In genomic region chr10:32139223-32140073, GRCh38 we compare ENCODE assay signal across 9 cellular contexts.
A peak's percentile ranks its signal among the peaks of the same experiment; 100 is the strongest.
DNase-seq lines count a peak whose midpoint lies in the region; ATAC-seq, FAIRE-seq and TF ChIP-seq lines count a peak whose summit lies in the region.
"Had no signal": no experiment of that assay in that cellular context is flagged by ENCODE, and none has a peak within 500 bp of the region (broad histone marks: within the 10 kb centered on the region; RNA-seq: fewer than 3 reads in every experiment).

No MANE protein-coding gene starts in this region.

- H2AFZ ChIP-seq in parathyroid adenoma = peak overlapping the region; percentile 65

- no peaks in the 10 kb centered on the region for H3K9me3 ChIP-seq in parathyroid adenoma (ENCODE audit: control insufficient read depth, low read length)

- DNase-seq in Ammon's horn (ENCODE audit: low spot score) (peak; percentile 48), HTR-8/SVneo (ENCODE audit: insufficient read length, low spot score) (peak; percentile 95), UCSD-AML1 (lab: John Stamatoyannopoulos, UW; ENCODE audit: unreplicated experiment) (peak; percentile 79), Right ventricle myocardium inferior (ENCODE audit: missing footprints) (peak; percentile 87), NK-92 (lab: John Stamatoyannopoulos, UW; ENCODE audit: unreplicated experiment) (no peak), germinal center (ENCODE audit: low spot score) (no peak), NCI-H774 (lab: John Stamatoyannopoulos, UW) (no peak)

- H3K36me3 ChIP-seq in parathyroid adenoma (ENCODE audit: control insufficient read depth, insufficient read depth, low read length) = no peaks in the 10 kb centered on the region

- H3K4me2 ChIP-seq in parathyroid adenoma (ENCODE audit: low read length) = no peak overlapping the region

- intact Hi-C loops in Right ventricle myocardium inferior (cut with DNase I) = no loop called here

- peak; percentile 17 for TF ChIP-seq CTCF in parathyroid adenoma (IDR thresholded peaks at IDR 0.05)

- H3K79me2 ChIP-seq in parathyroid adenoma = no peaks in the 10 kb centered on the region

- H3K27me3 ChIP-seq in parathyroid adenoma (ENCODE audit: control insufficient read depth, insufficient read depth, low read length) = no peaks in the 10 kb centered on the region

- peak overlapping the region; percentile 28 for H3K4me3 ChIP-seq in parathyroid adenoma (ENCODE audit: low read depth, low read length)

- FAIRE-seq in HTR-8/SVneo (lab: Jason Lieb, UNC) = peak; percentile 91
- FAIRE-seq: colon had no signal

- H3K4me1 ChIP-seq in parathyroid adenoma = peaks cover 10% of the 10 kb centered on the region

- no peak overlapping the region for H3K9ac ChIP-seq in parathyroid adenoma

- ATAC-seq in Right ventricle myocardium inferior = peak; percentile 97

- H3K27ac ChIP-seq in parathyroid adenoma = peak overlapping the region; percentile 64

Comparison
In these comparisons a context has a peak if more than half of its experiments do, and no peak if none do; other contexts are left out.
1. DNase-seq: peak in Ammon's horn (single experiment), HTR-8/SVneo (single experiment), UCSD-AML1 (single experiment) and Right ventricle myocardium inferior (single experiment); none in NK-92 (single experiment), germinal center (single experiment) and NCI-H774 (single experiment).